ENCODE assay signal across 8 cellular contexts in the genomic region with DNA sequence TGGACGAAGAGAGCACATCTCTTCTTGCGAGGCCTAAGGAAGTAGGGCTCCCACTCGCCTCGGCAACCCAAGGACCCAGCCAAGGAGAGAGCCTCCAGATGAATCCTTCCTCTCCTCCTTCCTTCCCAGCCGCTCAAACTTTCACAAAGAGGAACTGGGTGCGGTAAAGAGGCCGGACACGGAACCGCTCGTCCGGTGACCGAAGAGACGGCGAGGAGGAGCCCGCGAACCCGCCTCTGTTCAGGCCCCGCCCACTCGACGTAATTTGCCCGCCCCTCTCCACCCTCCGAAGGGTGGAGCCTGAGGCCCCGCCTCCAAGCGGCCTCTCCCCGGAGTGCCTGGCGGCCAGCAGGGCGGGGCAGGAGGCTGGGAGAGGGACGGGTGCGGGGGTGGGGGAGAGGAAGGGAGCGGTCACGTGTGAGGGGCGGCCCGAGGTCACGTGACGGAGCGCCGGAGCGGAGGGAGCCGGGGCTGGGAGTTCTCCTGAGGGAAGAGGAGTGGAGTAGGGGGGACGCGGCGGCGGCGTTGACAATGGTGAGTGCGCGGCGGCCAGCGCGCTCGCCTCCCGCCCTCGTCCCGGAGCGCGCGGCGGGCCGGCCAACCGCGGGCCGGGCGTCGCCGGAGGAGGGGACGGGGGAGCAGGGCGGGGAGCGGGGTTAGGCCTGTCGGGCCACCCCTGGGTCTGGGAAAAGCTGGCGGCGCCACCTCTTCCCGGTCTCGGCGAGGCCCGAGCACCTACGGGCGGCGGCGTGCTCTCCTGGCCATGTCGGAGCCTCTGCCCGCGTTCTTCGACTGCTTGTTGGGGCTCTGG. TPM values are rescaled to one million over a fixed set of nuclear protein-coding genes. Genes with fewer than 3 reads are reported as not detected.
DNase-seq lines count a peak whose midpoint lies in the region; ATAC-seq and TF ChIP-seq lines count a peak whose summit lies in the region.

A gene (plus strand): TSS at position 432 of the 811 bp plus-strand sequence. CDS start 100 bp downstream, at position 532.

- ATAC-seq in GM18873 (IDR thresholded peaks at IDR 0.05; ENCODE audit: low FRiP score, unreplicated experiment), result peak; percentile 61
- ATAC-seq in HG03139 (IDR thresholded peaks at IDR 0.05; ENCODE audit: unreplicated experiment), result peak; percentile 72

- CTCF ChIA-PET in AG04450 (lab: Charles Lee), result interaction anchor here (0.8 to 1.3 kb wide), 3 partner anchors 30 to 119 kb away, joined by 3 to 7 read pairs (median 4); no protein-coding TSS in a partner anchor

- peak; percentile 95 for TF ChIP-seq POLR2A in breast epithelium (IDR thresholded peaks at IDR 0.05)

- H3K36me3 ChIP-seq in breast epithelium, result no peaks in the 10 kb centered on the region

- H3K27ac ChIP-seq in AG04450 (ENCODE audit: low read depth, low read length), result peak within 1 kb of the TSS; percentile 99
- peak within 1 kb of the TSS; percentile 88 for H3K27ac ChIP-seq in VCaP
- peak within 1 kb of the TSS; percentile 99 for H3K27ac ChIP-seq in breast epithelium
- peak within 1 kb of the TSS; percentile 63 to 99 (median 96) for H3K27ac ChIP-seq in skin epidermis

- intact Hi-C loops in breast epithelium (cut with DNase I; ENCODE audit: low total_unique reads), result no loop called here

- no peaks in the 10 kb centered on the region for H3K27me3 ChIP-seq in AG04450 (ENCODE audit: control insufficient read depth, insufficient read depth, low read length)
- no peaks in the 10 kb centered on the region for H3K27me3 ChIP-seq in breast epithelium

- H3K4me3 ChIP-seq in AG04450 (ENCODE audit: low read depth, low read length) (peak within 1 kb of the TSS; percentile 82), breast epithelium (peak within 1 kb of the TSS; percentile 93 to 99 (median 96)), iPS-18c (ENCODE audit: insufficient read depth, low read depth, low read length) (peak within 1 kb of the TSS; percentile 83), skin epidermis (peak within 1 kb of the TSS; percentile 79 to 98 (median 94))

- peak; percentile 95 for DNase-seq in AG04450 (ENCODE audit: low read depth, low spot score)
- DNase-seq in NCI-H2196 treated with DMSO at 0.1 percent for 48 hours (lab: John Stamatoyannopoulos, UW; ENCODE audit: unreplicated experiment), result peak; percentile 78
- peak; percentile 99 for DNase-seq in breast epithelium (ENCODE audit: low spot score in 2 of 2)

- H3K4me1 ChIP-seq in breast epithelium, result peaks cover 0 to 12% of the 10 kb centered on the region in 2 donors

- no peaks in the 10 kb centered on the region; the same call in 1 of the 2 replicates for H3K9me3 ChIP-seq in AG04450 (ENCODE audit: control insufficient read depth, insufficient read depth, low read length)
- H3K9me3 ChIP-seq in breast epithelium, result no peaks in the 10 kb centered on the region
- H3K9me3 ChIP-seq in iPS-18c (ENCODE audit: control insufficient read depth, insufficient read depth, low read length), result no peaks in the 10 kb centered on the region

- no peak; the same call in 1 of the 2 replicates for TF ChIP-seq CTCF in AG04450 (IDR thresholded peaks at IDR 0.05; ENCODE audit: low read depth, low read length)
- TF ChIP-seq CTCF in VCaP (conservative IDR thresholded peaks at IDR 0.05), result peak; percentile 24
- peak in 1 of 3 donors; percentile 27 for TF ChIP-seq CTCF in breast epithelium (IDR thresholded peaks at IDR 0.05)

- POLR2A ChIA-PET in AG04450 (lab: Yijun Ruan, JAX), result interaction anchor here (0.6 to 1.1 kb wide), 2 partner anchors 94 to 322 kb away, joined by 3 read pairs; no protein-coding TSS in a partner anchor

RNA-seq across cellular contexts. Expression of the gene that starts here (rescaled TPM):
- polyA plus RNA-seq in AG04450 (2011; rRNA removed), result 26.9 and 44.4 TPM in 2 replicates
- polyA minus RNA-seq in AG04450 (2011; rRNA and poly(A)+ RNA removed), result 5.1 and 11.8 TPM in 2 replicates
- total RNA-seq in breast epithelium, result 10 to 100 TPM; 32.1 to 56.0 (median 40.8) TPM

Comparison
In these comparisons a context has a peak if more than half of its experiments do, and no peak if none do; other contexts are left out.
1. Peak in every context shown above with its lines: DNase-seq, ATAC-seq, H3K4me3 ChIP-seq and H3K27ac ChIP-seq.